ENCODE assay signal across 8 cellular contexts in genomic region chr5:173055722-173055982, GRCh38. TPM values are rescaled to one million over a fixed set of nuclear protein-coding genes. Genes with fewer than 3 reads are reported as not detected.
A peak's percentile ranks its signal among the peaks of the same experiment; 100 is the strongest.
DNase-seq lines count a peak whose midpoint lies in the region; ATAC-seq and TF ChIP-seq lines count a peak whose summit lies in the region.

No MANE protein-coding gene starts in this region.

- peaks cover 3% of the 10 kb centered on the region for H3K36me3 Mint-ChIP-seq in endodermal cell (ENCODE audit: low read depth)

- H2AFZ ChIP-seq in OCI-LY7 (ENCODE audit: low read length) = peak overlapping the region; percentile 98; the same call in 1 of the 2 replicates

- H3K27me3 ChIP-seq in endodermal cell (ENCODE audit: control insufficient read depth, insufficient read depth, low read length, poor library complexity, severe bottlenecking) (no peaks in the 10 kb centered on the region), prostate gland (replicated peaks; ENCODE audit: insufficient read depth) (no peaks in the 10 kb centered on the region)

- POLR2A ChIA-PET in OCI-LY7 (lab: Charles Lee) = interaction anchor here (0.7 to 2.0 kb wide), 3 partner anchors 42 to 684 kb away, joined by 3 to 11 read pairs (median 7); partner anchors contain the start of gene ATP6V0E1

- peak overlapping the region; percentile 57 for H3K27ac ChIP-seq in OCI-LY7 (ENCODE audit: low read depth, low read length, poor library complexity, severe bottlenecking)
- no peak overlapping the region for H3K27ac ChIP-seq in endodermal cell (ENCODE audit: low read depth, low read length)
- H3K27ac ChIP-seq in prostate gland = peak overlapping the region; percentile 98 to 100

- no peaks in the 10 kb centered on the region for H3K9me3 Mint-ChIP-seq in endodermal cell

- no peak for TF ChIP-seq POLR2A in prostate gland (IDR thresholded peaks at IDR 0.05)

- H3K36me3 ChIP-seq in OCI-LY7 (ENCODE audit: insufficient read depth, low read length) = no peaks in the 10 kb centered on the region
- no peaks in the 10 kb centered on the region for H3K36me3 ChIP-seq in endodermal cell (ENCODE audit: control insufficient read depth, insufficient read depth, low read length)
- no peaks in the 10 kb centered on the region for H3K36me3 ChIP-seq in prostate gland

- H3K27ac Mint-ChIP-seq in endodermal cell = peak overlapping the region; percentile 28

- no peaks in the 10 kb centered on the region for H3K9me3 ChIP-seq in OCI-LY7 (ENCODE audit: low read length)
- H3K9me3 ChIP-seq in endodermal cell (ENCODE audit: control insufficient read depth, low read length) = no peaks in the 10 kb centered on the region
- H3K9me3 ChIP-seq in prostate gland = no peaks in the 10 kb centered on the region

- peak; percentile 13 for DNase-seq in activated naive CD4-positive, alpha-beta T cell treated with Interleukin-2 at 50 U/mL for 16 hours
- DNase-seq in activated naive CD4-positive, alpha-beta T cell treated with anti-CD3 and anti-CD28 coated beads, Interleukin-2, amount 50 U/mL, for 16 hours = no peak
- DNase-seq in OCI-LY7 (ENCODE audit: low spot score) (peak; percentile 39), endodermal cell (no peak), prostate gland (ENCODE audit: low spot score) (no peak), left colon (no peak), NCI-H1436 (lab: John Stamatoyannopoulos, UW) (no peak), NCI-H2081 (lab: John Stamatoyannopoulos, UW) (no peak)

- intact Hi-C loops in OCI-LY7 (cut with micrococcal nuclease; ENCODE audit: unreplicated experiment) = loop anchor here (5.0 kb wide), 1 partner anchor 283 kb away; the partner anchor contains the start of gene DUSP1
- intact Hi-C loops in prostate gland (cut with DNase I) = loop anchor here (5.0 kb wide), 1 partner anchor 38 kb away; no protein-coding TSS in a partner anchor
- intact Hi-C loops in left colon (cut with DNase I, micrococcal nuclease) = loop anchor here in 1 of 2 donors (10.0 kb wide), 1 partner anchor 71 kb away; the partner anchor contains the start of gene ATP6V0E1

- BruUV-seq in OCI-LY7 (replicated peaks; lab: Mats Ljungman, UMichigan) = TSS peak; percentile 97

- H3K79me2 ChIP-seq in OCI-LY7 (ENCODE audit: insufficient read depth, low read depth, low read length) = peaks cover 14% of the 10 kb centered on the region; the same call in 1 of the 2 replicates

- TF ChIP-seq CTCF in OCI-LY7 (conservative IDR thresholded peaks at IDR 0.05; ENCODE audit: low read length) (no peak), endodermal cell (conservative IDR thresholded peaks at IDR 0.05) (no peak), prostate gland (IDR thresholded peaks at IDR 0.05) (no peak)

- no peak overlapping the region for H3K9ac ChIP-seq in endodermal cell (ENCODE audit: extremely low read depth, low read length, poor library complexity, severe bottlenecking)

- no peaks in the 10 kb centered on the region for H3K9me2 ChIP-seq in OCI-LY7 (ENCODE audit: insufficient read depth, low read length)

- H3K4me1 Mint-ChIP-seq in endodermal cell = peaks cover 12% of the 10 kb centered on the region

- no peaks in the 10 kb centered on the region for H4K20me1 ChIP-seq in OCI-LY7 (ENCODE audit: insufficient read depth, low read length)

- ATAC-seq in left colon = no peak

- peaks cover 48% of the 10 kb centered on the region for H3K4me1 ChIP-seq in OCI-LY7 (ENCODE audit: insufficient read depth, low read length, poor library complexity, severe bottlenecking)
- H3K4me1 ChIP-seq in endodermal cell (ENCODE audit: control insufficient read depth, insufficient read depth, low read length) = no peaks in the 10 kb centered on the region
- no peaks in the 10 kb centered on the region for H3K4me1 ChIP-seq in prostate gland (replicated peaks)

- peak overlapping the region; percentile 89 for H3K4me3 ChIP-seq in OCI-LY7 (ENCODE audit: low read depth, low read length, poor library complexity, severe bottlenecking)
- peak overlapping the region; percentile 96 for H3K4me3 ChIP-seq in endodermal cell (ENCODE audit: low read length)
- peak overlapping the region; percentile 81 to 97 for H3K4me3 ChIP-seq in prostate gland

- H3K27me3 Mint-ChIP-seq in endodermal cell (ENCODE audit: insufficient read depth) = peaks cover 8% of the 10 kb centered on the region

- CTCF ChIA-PET in OCI-LY7 (lab: Charles Lee; ENCODE audit: unreplicated experiment) = no interaction called here

- WGBS in endodermal cell (ENCODE audit: insufficient coverage in 1 of 2, insufficient read length in 1 of 2), 2 experiments = 8 to 16% methylated on average over 6 to 11 of the region's 11 CpGs
- under 1% methylated on average over 11 of the region's 11 CpGs for WGBS in prostate gland

- H3K4me2 ChIP-seq in OCI-LY7 (ENCODE audit: low read length) = peak overlapping the region; percentile 91

- peak overlapping the region; percentile 87 for H3K4me3 Mint-ChIP-seq in endodermal cell

RNA-seq across cellular contexts. Expression of gene CREBRF, which starts 0.5 kb away (rescaled TPM):
- total RNA-seq in OCI-LY7 (2014; rRNA removed; shearing (Covaris generic)) = 12.5 and 17.4 TPM in 2 replicates
- total RNA-seq in OCI-LY7 (2022) (12.1 and 14.5 TPM in 2 replicates), endodermal cell (10 to 100 TPM; 12.2 to 12.7 TPM), prostate gland (10 to 100 TPM; 21.5 to 52.3 TPM), left colon (10 to 100 TPM; 12.1 to 25.6 TPM)
- 10.2 TPM for polyA plus RNA-seq in endodermal cell (2013, experiment 1 of 2)
- polyA plus RNA-seq in endodermal cell (2013, experiment 2 of 2) = 7.8 TPM

Comparison
In these comparisons a context has a peak if more than half of its experiments do, and no peak if none do; other contexts are left out.
1. DNase-seq: peak in activated naive CD4-positive, alpha-beta T cell treated with Interleukin-2 at 50 U/mL for 16 hours (single experiment) and OCI-LY7 (single experiment); none in activated naive CD4-positive, alpha-beta T cell treated with anti-CD3 and anti-CD28 coated beads, Interleukin-2, amount 50 U/mL, for 16 hours (single experiment), endodermal cell (single experiment), prostate gland (single experiment), left colon (0 of 2), NCI-H1436 (single experiment) and NCI-H2081 (0 of 2).
2. Peak in every context shown above with its lines, with median percentiles within 50 percentile points of each other: H3K4me3 ChIP-seq.